8 cellular contexts compared by ENCODE assay signal in the genomic region with DNA sequence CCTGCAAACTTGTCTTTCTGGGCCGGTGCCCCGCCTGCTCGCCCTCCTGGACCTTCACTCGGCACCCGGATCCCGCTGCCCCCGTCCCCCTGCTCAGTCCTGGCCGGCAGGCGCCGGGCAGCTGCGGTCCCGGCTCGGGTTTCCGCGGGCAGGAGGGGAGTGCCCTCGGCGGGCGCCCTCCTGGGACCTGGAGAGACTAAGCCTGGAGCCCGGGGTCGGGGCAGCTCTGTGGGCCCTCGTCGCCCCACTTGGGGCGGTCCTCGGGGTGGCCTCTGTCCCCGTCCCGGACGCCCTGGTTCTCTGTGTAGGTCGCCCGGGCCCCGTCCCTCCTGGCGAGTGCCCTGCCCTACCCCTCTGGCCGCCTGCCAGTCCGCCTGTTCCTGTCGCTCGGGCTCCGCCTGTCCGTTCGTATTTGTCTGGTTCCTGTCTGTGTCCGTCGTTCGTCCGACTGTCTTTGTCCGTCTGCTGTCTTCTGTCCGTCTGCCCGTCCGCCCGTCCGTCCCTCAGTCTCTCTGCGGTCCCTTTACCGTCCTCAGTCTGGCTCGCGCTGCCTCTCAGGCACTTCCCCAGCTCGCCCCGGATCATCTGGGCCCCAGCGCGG. TPM values are rescaled to one million over a fixed set of nuclear protein-coding genes. Genes with fewer than 3 reads are reported as not detected.
DNase-seq lines count a peak whose midpoint lies in the region; ATAC-seq, FAIRE-seq and TF ChIP-seq lines count a peak whose summit lies in the region.

No MANE protein-coding gene starts in this region.

- no peak overlapping the region for H3K27ac Mint-ChIP-seq in activated naive CD8-positive, alpha-beta T cell treated with anti-CD3 and anti-CD28 coated beads, Interleukin-2, amount 50 U/mL, for 24 hours

- peak; percentile 21 for FAIRE-seq in GM12892 (lab: Jason Lieb, UNC)
- no peak for FAIRE-seq in HTR-8/SVneo (lab: Jason Lieb, UNC)

- H3K4me3 Mint-ChIP-seq in activated naive CD8-positive, alpha-beta T cell treated with anti-CD3 and anti-CD28 coated beads, Interleukin-2, amount 50 U/mL, for 24 hours = peak overlapping the region; percentile 80

- H3K9me3 Mint-ChIP-seq in activated naive CD8-positive, alpha-beta T cell treated with anti-CD3 and anti-CD28 coated beads, Interleukin-2, amount 50 U/mL, for 24 hours = no peaks in the 10 kb centered on the region

- intact Hi-C loops in sciatic nerve (cut with DNase I) = no loop called here

- TF ChIP-seq POLR2A in GM12892 (IDR thresholded peaks at IDR 0.05; ENCODE audit: low read depth, low read length) = no peak

- H3K27me3 Mint-ChIP-seq in activated naive CD8-positive, alpha-beta T cell treated with anti-CD3 and anti-CD28 coated beads, Interleukin-2, amount 50 U/mL, for 24 hours = peaks cover 59% of the 10 kb centered on the region

- H3K4me1 Mint-ChIP-seq in activated naive CD8-positive, alpha-beta T cell treated with anti-CD3 and anti-CD28 coated beads, Interleukin-2, amount 50 U/mL, for 24 hours = peaks cover 4% of the 10 kb centered on the region

- peak; percentile 58 for DNase-seq in AG08396 (ENCODE audit: low spot score)
- DNase-seq in GM12892 (ENCODE audit: insufficient read length) = no peak
- DNase-seq in NCI-H526 treated with DMSO at 0.1 percent for 48 hours (lab: John Stamatoyannopoulos, UW) = peak; percentile 21
- peak; percentile 19 for DNase-seq in activated naive CD8-positive, alpha-beta T cell treated with anti-CD3 and anti-CD28 coated beads, Interleukin-2, amount 50 U/mL, for 24 hours
- peak; percentile 51 for DNase-seq in hepatic stellate cell (ENCODE audit: low spot score)
- DNase-seq in sciatic nerve (ENCODE audit: low spot score) = peak; percentile 77
- no peak for DNase-seq in HTR-8/SVneo (ENCODE audit: insufficient read length, low spot score)

- peak; percentile 30 for ATAC-seq in activated naive CD8-positive, alpha-beta T cell treated with anti-CD3 and anti-CD28 coated beads, Interleukin-2, amount 50 U/mL, for 24 hours
- ATAC-seq in sciatic nerve = peak; percentile 67
- ATAC-seq in HG02610 (IDR thresholded peaks at IDR 0.05; ENCODE audit: unreplicated experiment) = no peak

- no peaks in the 10 kb centered on the region for H3K36me3 Mint-ChIP-seq in activated naive CD8-positive, alpha-beta T cell treated with anti-CD3 and anti-CD28 coated beads, Interleukin-2, amount 50 U/mL, for 24 hours (ENCODE audit: low read depth)

RNA-seq across cellular contexts. Expression of gene SERINC2, which starts 0.5 kb away (rescaled TPM):
- polyA plus RNA-seq in GM12892 (2012; ENCODE audit: missing spikeins) = 0.17 TPM
- total RNA-seq in sciatic nerve = 1.4 TPM

RNA-seq across cellular contexts. Expression of gene FABP3, which starts 40.6 kb away (rescaled TPM):
- 8.4 TPM for polyA plus RNA-seq in GM12892 (2012; ENCODE audit: missing spikeins)
- total RNA-seq in sciatic nerve = 6.5 TPM

Comparison
In these comparisons a context has a peak if more than half of its experiments do, and no peak if none do; other contexts are left out.
1. DNase-seq: peak in AG08396 (single experiment), NCI-H526 treated with DMSO at 0.1 percent for 48 hours (single experiment), activated naive CD8-positive, alpha-beta T cell treated with anti-CD3 and anti-CD28 coated beads, Interleukin-2, amount 50 U/mL, for 24 hours (single experiment), hepatic stellate cell (single experiment) and sciatic nerve (single experiment); none in GM12892 (single experiment) and HTR-8/SVneo (single experiment).